In genomic region chr5:64836786-64837185, GRCh38 we compare ENCODE assay signal across 22 cellular contexts.
"Had no signal": no experiment of that assay in that cellular context is flagged by ENCODE, and none has a peak within 500 bp of the region (broad histone marks: within the 10 kb centered on the region; RNA-seq: fewer than 3 reads in every experiment).

No MANE protein-coding gene starts in this region.

- H3K27ac Mint-ChIP-seq: activated B cell treated with CpG ODN at 0.5 μM for 24 hours; activated CD4-positive, alpha-beta memory T cell treated with anti-CD3 and anti-CD28 coated beads for 36 hours; activated naive CD8-positive, alpha-beta T cell treated with anti-CD3 and anti-CD28 coated beads, Interleukin-2, amount 50 U/mL, for 24 hours; natural killer cell; stimulated activated naive CD8-positive, alpha-beta T cell treated with anti-CD3 and anti-CD28 coated beads, Interleukin-15, Interleukin-2, amounts not matched to agents 100 ng/mL and 50 ng/mL, for 24 hours; T-helper 1 cell treated with Interleukin-12 subunit alpha and Interleukin-12 subunit beta and Interleukin-4 antibody, amounts not matched to agents 30 μg/mL and 1 μg/mL, for 36 hours had no signal

- H3K4me1 Mint-ChIP-seq: activated B cell treated with CpG ODN at 0.5 μM for 24 hours had no signal

- H3K4me3 ChIP-seq: body of pancreas, left lung, pancreas, psoas muscle, thyroid gland had no signal

- H3K27ac ChIP-seq: body of pancreas, left lung, pancreas, psoas muscle, thyroid gland had no signal

- H3K36me3 ChIP-seq: left lung, thyroid gland had no signal

- H3K9me3 ChIP-seq: body of pancreas, left lung, pancreas, psoas muscle, thyroid gland had no signal

- ATAC-seq: activated naive CD8-positive, alpha-beta T cell treated with anti-CD3 and anti-CD28 coated beads, Interleukin-2, amount 50 U/mL, for 24 hours; body of pancreas; left lung; natural killer cell; pancreas; psoas muscle had no signal

- H3K9me3 Mint-ChIP-seq: activated naive CD8-positive, alpha-beta T cell treated with anti-CD3 and anti-CD28 coated beads, Interleukin-2, amount 50 U/mL, for 24 hours had no signal

- H3K27me3 ChIP-seq: body of pancreas, left lung, pancreas, thyroid gland had no signal

- H3K4me1 ChIP-seq: body of pancreas, left lung, pancreas, thyroid gland had no signal

- H3K4me3 Mint-ChIP-seq: activated B cell treated with CpG ODN at 0.5 μM for 24 hours; activated CD4-positive, alpha-beta memory T cell treated with anti-CD3 and anti-CD28 coated beads for 36 hours; activated naive CD8-positive, alpha-beta T cell treated with anti-CD3 and anti-CD28 coated beads, Interleukin-2, amount 50 U/mL, for 24 hours; natural killer cell; stimulated activated naive CD8-positive, alpha-beta T cell treated with anti-CD3 and anti-CD28 coated beads, Interleukin-15, Interleukin-2, amounts not matched to agents 100 ng/mL and 50 ng/mL, for 24 hours; T-helper 1 cell treated with Interleukin-12 subunit alpha and Interleukin-12 subunit beta and Interleukin-4 antibody, amounts not matched to agents 30 μg/mL and 1 μg/mL, for 36 hours had no signal

- DNase-seq: activated B cell treated with CpG ODN at 0.5 μM for 24 hours; activated CD4-positive, alpha-beta memory T cell treated with anti-CD3 and anti-CD28 coated beads for 36 hours; activated CD4-positive, alpha-beta T cell treated with anti-CD3 and anti-CD28 coated beads for 48 hours; activated gamma-delta T cell; activated naive CD4-positive, alpha-beta T cell treated with anti-CD3 and anti-CD28 coated beads, Interleukin-2, amount 50 U/mL, for 16 hours; activated naive CD8-positive, alpha-beta T cell treated with anti-CD3 and anti-CD28 coated beads, Interleukin-2, amount 50 U/mL, for 24 hours; body of pancreas; effector CD4-positive, alpha-beta T cell; erythroblast; left lung; mammary epithelial cell; midbrain; natural killer cell; pancreas; psoas muscle; right cardiac atrium; stimulated activated CD4-positive, alpha-beta T cell treated with anti-CD3 and anti-CD28 coated beads, Interleukin-1b, Interleukin-23, amount 100 ng/mL, for 48 hours; substantia nigra; T1000; thyroid gland had no signal

- H3K36me3 Mint-ChIP-seq: natural killer cell had no signal

- H3K27me3 Mint-ChIP-seq: activated B cell treated with CpG ODN at 0.5 μM for 24 hours; activated CD4-positive, alpha-beta memory T cell treated with anti-CD3 and anti-CD28 coated beads for 36 hours; activated naive CD8-positive, alpha-beta T cell treated with anti-CD3 and anti-CD28 coated beads, Interleukin-2, amount 50 U/mL, for 24 hours; stimulated activated naive CD8-positive, alpha-beta T cell treated with anti-CD3 and anti-CD28 coated beads, Interleukin-15, Interleukin-2, amounts not matched to agents 100 ng/mL and 50 ng/mL, for 24 hours had no signal
